ENCODE assay signal across 9 cellular contexts in the genomic region with DNA sequence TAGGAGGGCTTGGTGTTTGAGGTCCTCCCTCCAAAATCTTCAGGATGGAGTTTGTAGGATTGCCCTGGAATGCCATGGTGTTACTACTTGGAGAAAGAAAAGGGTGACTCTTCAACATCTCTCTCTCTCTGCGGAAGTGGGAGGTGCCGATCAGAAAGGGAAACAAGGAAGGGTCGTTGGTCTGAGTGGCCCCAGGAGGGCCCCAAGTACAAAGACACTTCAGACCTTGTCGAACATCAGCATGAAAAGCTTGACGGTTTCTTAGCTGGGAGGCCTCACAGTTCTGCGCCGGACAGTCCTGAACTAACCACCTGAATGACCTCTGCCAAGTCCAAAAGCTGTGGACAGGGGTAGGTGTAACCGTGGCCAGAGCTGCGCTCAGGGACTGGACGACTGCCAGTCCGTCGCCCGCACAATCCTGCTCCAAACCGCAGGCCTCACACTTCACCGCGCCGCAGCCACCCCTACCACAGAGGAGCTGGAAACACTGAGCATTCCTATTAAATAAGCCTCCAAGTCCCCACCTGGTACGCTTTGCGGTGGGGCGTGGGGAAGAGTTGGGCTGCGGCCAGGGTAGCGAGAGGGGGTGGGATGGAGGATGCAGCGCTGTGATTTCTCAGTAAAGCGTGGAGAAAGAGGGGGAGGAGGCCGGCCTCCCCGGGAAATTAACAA. TPM values are rescaled to one million over a fixed set of nuclear protein-coding genes. Genes with fewer than 3 reads are reported as not detected.
A peak's percentile ranks its signal among the peaks of the same experiment; 100 is the strongest.
DNase-seq lines count a peak whose midpoint lies in the region; ATAC-seq and TF ChIP-seq lines count a peak whose summit lies in the region.
"Had no signal": no experiment of that assay in that cellular context is flagged by ENCODE, and none has a peak within 500 bp of the region (broad histone marks: within the 10 kb centered on the region; RNA-seq: fewer than 3 reads in every experiment).

No MANE protein-coding gene starts in this region.

- peaks cover 44% of the 10 kb centered on the region for H3K4me1 Mint-ChIP-seq in CD8-positive, alpha-beta T cell (ENCODE audit: low read depth)
- H3K4me1 Mint-ChIP-seq in nephron: peaks cover 36% of the 10 kb centered on the region

- H3K4me3 ChIP-seq in CD8-positive, alpha-beta T cell (ENCODE audit: low read depth, low read length): peak overlapping the region; percentile 40
- H3K4me3 ChIP-seq in choroid plexus epithelial cell (ENCODE audit: low read depth, low read length): peak overlapping the region; percentile 33

- H3K36me3 Mint-ChIP-seq in CD8-positive, alpha-beta T cell: no peaks in the 10 kb centered on the region
- no peaks in the 10 kb centered on the region for H3K36me3 Mint-ChIP-seq in nephron (ENCODE audit: low read depth)

- CTCF ChIA-PET in CD8-positive, alpha-beta T cell (lab: Charles Lee): interaction anchor here (1.0 kb wide), 2 partner anchors 9 to 36 kb away, joined by 3 to 5 read pairs; no protein-coding TSS in a partner anchor
- CTCF ChIA-PET in RWPE1 (lab: Yijun Ruan, JAX): no interaction called here

- H3K27ac ChIP-seq in CD8-positive, alpha-beta T cell (ENCODE audit: low read depth, low read length): no peak overlapping the region
- no peak overlapping the region for H3K27ac ChIP-seq in RWPE1

- H3K9me3 ChIP-seq in CD8-positive, alpha-beta T cell (ENCODE audit: low read length): no peaks in the 10 kb centered on the region

- no peak overlapping the region for H3K27ac Mint-ChIP-seq in CD8-positive, alpha-beta T cell
- no peak overlapping the region for H3K27ac Mint-ChIP-seq in nephron

- H3K27me3 ChIP-seq in CD8-positive, alpha-beta T cell (ENCODE audit: insufficient read depth, low read length): peaks cover 50% of the 10 kb centered on the region

- intact Hi-C loops in CD8-positive, alpha-beta T cell (cut with DNase I, micrococcal nuclease): loop anchor here in 1 of 2 experiments (10.0 kb wide), 1 partner anchor 845 kb away; no protein-coding TSS in a partner anchor

- no peak for TF ChIP-seq CTCF in CD8-positive, alpha-beta T cell (IDR thresholded peaks at IDR 0.05)
- TF ChIP-seq CTCF in choroid plexus epithelial cell (conservative IDR thresholded peaks at IDR 0.05; ENCODE audit: low read depth, low read length) (no peak), nephron (IDR thresholded peaks at IDR 0.05; ENCODE audit: unreplicated experiment in 3 of 3) (no peak), RWPE1 (conservative IDR thresholded peaks at IDR 0.05; ENCODE audit: low read depth) (no peak)

- peak; percentile 15 for ATAC-seq in CD8-positive, alpha-beta T cell

- H3K36me3 ChIP-seq in CD8-positive, alpha-beta T cell (ENCODE audit: insufficient read depth, low read length): no peaks in the 10 kb centered on the region

- no peak for DNase-seq in CD8-positive, alpha-beta T cell
- peak; percentile 37 for DNase-seq in KBM-7
- peak; percentile 34 for DNase-seq in choroid plexus epithelial cell (ENCODE audit: low read depth)
- DNase-seq in Kasumi-1 (lab: John Stamatoyannopoulos, UW): no peak
- no peak for DNase-seq in activated effector memory CD4-positive, alpha-beta T cell treated with anti-CD3 and anti-CD28 coated beads, Interleukin-2, amount 50 U/mL, for 16 hours
- no peak for DNase-seq in epidermal melanocyte (ENCODE audit: insufficient read length, low spot score)
- no peak for DNase-seq in RWPE1 (ENCODE audit: low spot score)

- H3K4me3 Mint-ChIP-seq in CD8-positive, alpha-beta T cell: peak overlapping the region; percentile 57
- peak overlapping the region; percentile 50 to 69 (median 65) for H3K4me3 Mint-ChIP-seq in nephron

- in situ Hi-C loops in KBM-7 (cut with MboI; ENCODE audit: low pct_unique_long_range_greater_than_20kb, low sequenced_read_pairs): no loop called here

- peaks cover 84% of the 10 kb centered on the region for H3K27me3 Mint-ChIP-seq in CD8-positive, alpha-beta T cell (ENCODE audit: low read depth)
- H3K27me3 Mint-ChIP-seq in nephron (ENCODE audit: low read depth): peaks cover 100% of the 10 kb centered on the region

- POLR2A ChIA-PET in CD8-positive, alpha-beta T cell (lab: Charles Lee): interaction anchor here (1.3 kb wide), 1 partner anchor 35 kb away, joined by 4 read pairs; a partner anchor contains a TSS
- POLR2A ChIA-PET in RWPE1 (lab: Yijun Ruan, JAX; ENCODE audit: low non-redundant PET): no interaction called here

- no peaks in the 10 kb centered on the region for H3K9me3 Mint-ChIP-seq in CD8-positive, alpha-beta T cell
- H3K9me3 Mint-ChIP-seq in nephron: no peaks in the 10 kb centered on the region

- peaks cover 32% of the 10 kb centered on the region for H3K4me1 ChIP-seq in CD8-positive, alpha-beta T cell (ENCODE audit: insufficient read depth, low read length)

RNA-seq across cellular contexts. Expression of a gene that starts 0.5 kb away (rescaled TPM):
- total RNA-seq in CD8-positive, alpha-beta T cell: not detected
- total RNA-seq: NCI-H460 had no signal

RNA-seq across cellular contexts. Expression of a gene that starts 35.0 kb away (rescaled TPM):
- 10 to 100 TPM; 67.3 to 69.3 TPM for total RNA-seq in CD8-positive, alpha-beta T cell

Comparison
In these comparisons a context has a peak if more than half of its experiments do, and no peak if none do; other contexts are left out.
1. DNase-seq: peak in KBM-7 (single experiment) and choroid plexus epithelial cell (single experiment); none in CD8-positive, alpha-beta T cell (0 of 7), Kasumi-1 (0 of 2), activated effector memory CD4-positive, alpha-beta T cell treated with anti-CD3 and anti-CD28 coated beads, Interleukin-2, amount 50 U/mL, for 16 hours (single experiment), epidermal melanocyte (single experiment) and RWPE1 (single experiment).